ENCODE assay signal across 2 cellular contexts in genomic region chr20:46715292-46715756, GRCh38.
A peak's percentile ranks its signal among the peaks of the same experiment; 100 is the strongest.
TF ChIP-seq lines count a peak whose summit lies in the region.

No MANE protein-coding gene starts in this region.

TF ChIP-seq in A549, 52 proteins besides CTCF, POLR2A, EP300 and RAD21:
- TF ChIP-seq MAZ (IDR thresholded peaks at IDR 0.05; ENCODE audit: borderline replicate concordance, low read depth, low read length) (0 out of 2 replicates have a peak, but pooled peaks have one; percentile 38), CEBPB (IDR thresholded peaks at IDR 0.05) (peak; percentile 29 to 43; a peak in 2 of 4 replicates), NR3C1 (IDR thresholded peaks at IDR 0.05) (no peak)

TF ChIP-seq in H1, 55 proteins besides CTCF, POLR2A, EP300 and RAD21:
- TF ChIP-seq TEAD4 (IDR thresholded peaks at IDR 0.05; ENCODE audit: low read depth, low read length) (0 out of 2 replicates have a peak, but pooled peaks have one; percentile 8), TAF1 (IDR thresholded peaks at IDR 0.05; ENCODE audit: low read depth, low read length) (0 out of 2 replicates have a peak, but pooled peaks have one; percentile 14), CEBPB (IDR thresholded peaks at IDR 0.05; ENCODE audit: low read depth, low read length) (peak; percentile 87), SRF (IDR thresholded peaks at IDR 0.05; ENCODE audit: low read depth, low read length) (no peak), SP2 (IDR thresholded peaks at IDR 0.05; ENCODE audit: low read length) (no peak), YY1 (IDR thresholded peaks at IDR 0.05; ENCODE audit: low read depth, low read length) (no peak)
